11 cellular contexts compared by ENCODE assay signal in the genomic region with DNA sequence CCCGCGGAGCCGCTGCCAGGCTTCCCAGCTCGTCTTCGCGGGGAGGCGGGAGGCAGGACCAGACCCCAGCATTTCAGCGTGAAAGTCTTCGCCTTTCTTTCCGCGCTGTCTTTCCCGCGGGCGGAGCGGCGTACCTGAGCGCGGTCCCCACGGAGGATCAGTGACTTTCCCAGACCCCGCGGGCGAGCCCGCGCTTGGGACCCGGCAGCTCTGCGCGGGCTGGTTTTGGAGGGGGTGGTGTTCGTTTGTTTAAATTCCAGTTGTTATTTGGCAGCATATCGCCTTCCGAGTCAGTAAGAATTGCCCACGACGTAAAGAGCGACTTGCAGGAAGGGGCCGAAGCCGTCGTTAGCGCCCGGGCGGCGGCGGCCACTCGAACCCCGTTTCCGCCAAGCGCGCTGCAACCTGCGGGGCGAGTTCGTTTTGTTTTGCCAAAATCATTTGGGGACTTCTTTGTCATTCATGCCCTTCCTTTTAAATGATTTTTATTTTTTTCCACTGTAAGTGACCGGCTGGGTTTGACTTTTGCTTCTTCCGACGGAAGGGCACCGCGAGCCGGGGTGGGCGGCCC.
DNase-seq lines count a peak whose midpoint lies in the region; TF ChIP-seq lines count a peak whose summit lies in the region.
"Had no signal": no experiment of that assay in that cellular context is flagged by ENCODE, and none has a peak within 500 bp of the region (broad histone marks: within the 10 kb centered on the region; RNA-seq: fewer than 3 reads in every experiment).

No MANE protein-coding gene starts in this region.

- TF ChIP-seq CTCF in dorsolateral prefrontal cortex (IDR thresholded peaks at IDR 0.05 in 54 of 56, conservative IDR thresholded peaks at IDR 0.05 in 2 of 56; ENCODE audit: low read depth in 1 of 56, partially characterized antibody in 56 of 56), result no peak
- no peak for TF ChIP-seq CTCF in neural crest cell (conservative IDR thresholded peaks at IDR 0.05)
- TF ChIP-seq CTCF in PC-9 (conservative IDR thresholded peaks at IDR 0.05), result no peak

- intact Hi-C loops in dorsolateral prefrontal cortex (cut with DNase I), result no loop called here
- intact Hi-C loops in PC-9 (cut with micrococcal nuclease; ENCODE audit: unreplicated experiment), result no loop called here

- no TSS peak for BruUV-seq in PC-9 (replicated peaks; lab: Mats Ljungman, UMichigan)

- H3K9me3 Mint-ChIP-seq in neural crest cell, result no peaks in the 10 kb centered on the region

- H3K4me2 ChIP-seq in PC-9, result no peak overlapping the region

- no peaks in the 10 kb centered on the region for H3F3A ChIP-seq in PC-9 (ENCODE audit: insufficient read depth, low read depth)

- H3K4me3 Mint-ChIP-seq in neural crest cell, result peak overlapping the region; percentile 56

- H3K36me3 ChIP-seq in ACC112 (ENCODE audit: insufficient read depth, low read length) (no peaks in the 10 kb centered on the region), HUES6 (ENCODE audit: control insufficient read depth, insufficient read depth, low read length) (no peaks in the 10 kb centered on the region), PC-9 (ENCODE audit: low read depth) (no peaks in the 10 kb centered on the region)
- H3K36me3 ChIP-seq: HAP-1 had no signal

- H3K79me2 ChIP-seq in ACC112 (ENCODE audit: control insufficient read depth, insufficient read depth, low read length, unreplicated experiment) (no peaks in the 10 kb centered on the region), PC-9 (ENCODE audit: low read depth) (no peaks in the 10 kb centered on the region)

- peaks cover 33% of the 10 kb centered on the region for H3K4me1 Mint-ChIP-seq in neural crest cell

- no peak overlapping the region for H3K27ac ChIP-seq in ACC112 (ENCODE audit: low read depth, low read length)
- H3K27ac ChIP-seq in HUES6 (ENCODE audit: low read depth, low read length), result no peak overlapping the region
- H3K27ac ChIP-seq in dorsolateral prefrontal cortex, result peak overlapping the region in 53 of 59 donors; percentile 13 to 94 (median 80)
- H3K27ac ChIP-seq in PC-9, result no peak overlapping the region
- H3K27ac ChIP-seq: VCaP had no signal

- H3K27me3 Mint-ChIP-seq in neural crest cell (ENCODE audit: low read depth), result peaks cover 85% of the 10 kb centered on the region

- peaks cover 7% of the 10 kb centered on the region for H3K4me1 ChIP-seq in ACC112 (ENCODE audit: control insufficient read depth, insufficient read depth, low read length, unreplicated experiment)
- H3K4me1 ChIP-seq in HUES6 (ENCODE audit: control insufficient read depth, insufficient read depth, low read length), result peaks cover 31% of the 10 kb centered on the region
- no peaks in the 10 kb centered on the region for H3K4me1 ChIP-seq in PC-9 (replicated peaks; ENCODE audit: insufficient read depth)

- H2AFZ ChIP-seq in ACC112 (ENCODE audit: low read length, unreplicated experiment) (peak overlapping the region; percentile 38), PC-9 (no peak overlapping the region)

- POLR2A ChIA-PET in PC-9 (lab: Charles Lee; ENCODE audit: unreplicated experiment), result no interaction called here

- no peak overlapping the region for H3K9ac ChIP-seq in HUES6 (ENCODE audit: low read length)

- no peaks in the 10 kb centered on the region for H3K9me3 ChIP-seq in HUES6 (ENCODE audit: control insufficient read depth, insufficient read depth, low read depth, low read length)
- no peaks in the 10 kb centered on the region for H3K9me3 ChIP-seq in PC-9 (ENCODE audit: insufficient read depth, low read depth)
- H3K9me3 ChIP-seq: HAP-1 had no signal

- H3K27me3 ChIP-seq in ACC112 (ENCODE audit: insufficient read depth, low read length), result peaks cover 61% of the 10 kb centered on the region
- peaks cover 38% of the 10 kb centered on the region; the same call in 1 of the 2 replicates for H3K27me3 ChIP-seq in HUES6 (ENCODE audit: control insufficient read depth, insufficient read depth, low read length)
- peaks cover 0 to 59% (median 35%) of the 10 kb centered on the region in 45 donors for H3K27me3 ChIP-seq in dorsolateral prefrontal cortex
- H3K27me3 ChIP-seq in PC-9 (ENCODE audit: insufficient read depth, low read depth), result no peaks in the 10 kb centered on the region

- H3K9me2 ChIP-seq in PC-9 (ENCODE audit: insufficient read depth), result no peaks in the 10 kb centered on the region

- no peak overlapping the region for H3K27ac Mint-ChIP-seq in neural crest cell (ENCODE audit: unreplicated experiment)

- H3K4me3 ChIP-seq in ACC112 (ENCODE audit: low read depth, low read length) (peak overlapping the region; percentile 66), HUES6 (ENCODE audit: low read depth, low read length) (peak overlapping the region; percentile 50; the same call in 1 of the 2 replicates), dorsolateral prefrontal cortex (peak overlapping the region in 58 of 59 donors; percentile 2 to 66 (median 42)), PC-9 (no peak overlapping the region)
- H3K4me3 ChIP-seq: HAP-1 had no signal

- H4K20me1 ChIP-seq in PC-9 (ENCODE audit: insufficient read depth), result no peaks in the 10 kb centered on the region

- no peak for DNase-seq in dorsolateral prefrontal cortex
- DNase-seq in neural crest cell (ENCODE audit: low read depth, low spot score), result no peak
- no peak for DNase-seq in NCI-H1436 (lab: John Stamatoyannopoulos, UW)
- DNase-seq in PC-9, result no peak
- DNase-seq in NCI-H1092 treated with DMSO at 0.1 percent for 48 hours (lab: John Stamatoyannopoulos, UW), result no peak
- no peak for DNase-seq in NK-92 treated with Interleukin-12 subunit alpha and Interleukin-12 subunit beta, amount 100 ng/mL, for 24 hours (lab: John Stamatoyannopoulos, UW)
- DNase-seq: NCI-H1105 had no signal

- H3K36me3 Mint-ChIP-seq in neural crest cell (ENCODE audit: low read depth), result no peaks in the 10 kb centered on the region

- CTCF ChIA-PET in PC-9 (lab: Charles Lee), result no interaction called here

Comparison
In these comparisons a context has a peak if more than half of its experiments do, and no peak if none do; other contexts are left out.
1. H3K27ac ChIP-seq: peak in dorsolateral prefrontal cortex (53 of 59); none in ACC112 (single experiment), HUES6 (single experiment) and PC-9 (single experiment).